Comparison of ENCODE assay signal across 9 cellular contexts in the genomic region with DNA sequence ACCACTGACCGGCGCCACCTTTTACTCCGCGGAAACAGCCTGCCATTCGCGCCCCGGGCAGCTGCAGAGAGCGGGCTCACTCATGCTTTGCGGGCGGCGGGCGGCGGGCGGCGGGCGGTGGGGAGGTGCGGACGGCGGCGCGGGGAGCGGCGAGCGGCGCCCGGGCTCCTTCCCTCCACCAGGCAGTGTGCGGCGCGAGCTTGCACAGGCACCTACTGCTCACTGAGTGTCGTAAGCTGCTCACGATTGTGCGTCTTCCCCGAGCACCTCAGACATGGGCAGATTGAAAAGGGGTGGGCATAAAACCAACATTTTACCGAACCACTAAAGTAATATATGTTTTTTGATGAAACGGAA. TPM values are rescaled to one million over a fixed set of nuclear protein-coding genes. Genes with fewer than 3 reads are reported as not detected.
A peak's percentile ranks its signal among the peaks of the same experiment; 100 is the strongest.
DNase-seq lines count a peak whose midpoint lies in the region; ATAC-seq and TF ChIP-seq lines count a peak whose summit lies in the region.
"Had no signal": no experiment of that assay in that cellular context is flagged by ENCODE, and none has a peak within 500 bp of the region (broad histone marks: within the 10 kb centered on the region; RNA-seq: fewer than 3 reads in every experiment).

A gene with protein sequence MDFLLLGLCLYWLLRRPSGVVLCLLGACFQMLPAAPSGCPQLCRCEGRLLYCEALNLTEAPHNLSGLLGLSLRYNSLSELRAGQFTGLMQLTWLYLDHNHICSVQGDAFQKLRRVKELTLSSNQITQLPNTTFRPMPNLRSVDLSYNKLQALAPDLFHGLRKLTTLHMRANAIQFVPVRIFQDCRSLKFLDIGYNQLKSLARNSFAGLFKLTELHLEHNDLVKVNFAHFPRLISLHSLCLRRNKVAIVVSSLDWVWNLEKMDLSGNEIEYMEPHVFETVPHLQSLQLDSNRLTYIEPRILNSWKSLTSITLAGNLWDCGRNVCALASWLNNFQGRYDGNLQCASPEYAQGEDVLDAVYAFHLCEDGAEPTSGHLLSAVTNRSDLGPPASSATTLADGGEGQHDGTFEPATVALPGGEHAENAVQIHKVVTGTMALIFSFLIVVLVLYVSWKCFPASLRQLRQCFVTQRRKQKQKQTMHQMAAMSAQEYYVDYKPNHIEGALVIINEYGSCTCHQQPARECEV (minus strand): TSS at position 231 of the 357 bp plus-strand sequence. CDS start 933 bp downstream, outside the sequence.

- peak within 1 kb of the TSS; percentile 50 to 64 (median 56) for H3K4me3 ChIP-seq in esophagus muscularis mucosa

- peaks cover 0 to 50% (median 19%) of the 10 kb centered on the region in 4 donors for H3K27me3 ChIP-seq in esophagus muscularis mucosa

- intact Hi-C loops in esophagus muscularis mucosa (cut with DNase I) = no loop called here

- H3K27me3 Mint-ChIP-seq in nephron progenitor cell (ENCODE audit: low read depth, poor library complexity) = peaks cover 64% of the 10 kb centered on the region

- H3K36me3 ChIP-seq in esophagus muscularis mucosa = no peaks in the 10 kb centered on the region

- TF ChIP-seq CTCF in esophagus muscularis mucosa (IDR thresholded peaks at IDR 0.05) (no peak), nephron progenitor cell (IDR thresholded peaks at IDR 0.05) (no peak)

- ATAC-seq in HG03108 (IDR thresholded peaks at IDR 0.05; ENCODE audit: unreplicated experiment) = no peak
- no peak for ATAC-seq in HG03457 (IDR thresholded peaks at IDR 0.05; ENCODE audit: unreplicated experiment)

- H3K4me1 ChIP-seq in esophagus muscularis mucosa = peaks cover 15 to 31% (median 27%) of the 10 kb centered on the region in 4 donors

- peak within 1 kb of the TSS in 3 of 4 donors; percentile 2 to 47 (median 21) for H3K27ac ChIP-seq in esophagus muscularis mucosa (replicated peaks in 1 of 4)
- H3K27ac ChIP-seq: skin epidermis had no signal

- no peaks in the 10 kb centered on the region for H3K9me3 ChIP-seq in esophagus muscularis mucosa

- no peak for TF ChIP-seq POLR2A in esophagus muscularis mucosa (IDR thresholded peaks at IDR 0.05; ENCODE audit: low read depth)

- no peak within 1 kb of the TSS for H3K27ac Mint-ChIP-seq in nephron progenitor cell

- peaks cover 53% of the 10 kb centered on the region for H3K4me1 Mint-ChIP-seq in nephron progenitor cell

- no peaks in the 10 kb centered on the region for H3K9me3 Mint-ChIP-seq in nephron progenitor cell

- 2% methylated on average over 18 of the region's 35 CpGs for WGBS in esophagus muscularis mucosa

- DNase-seq in AG08396 (ENCODE audit: low spot score) (peak; percentile 26), NCI-H2171 treated with DMSO at 0.1 percent for 48 hours (lab: John Stamatoyannopoulos, UW) (peak; percentile 16), esophagus muscularis mucosa (ENCODE audit: extremely low spot score) (no peak), nephron progenitor cell (peak; percentile 70), medulla oblongata (ENCODE audit: extremely low spot score) (no peak), SW 1271 (lab: John Stamatoyannopoulos, UW) (no peak)

- H3K4me3 Mint-ChIP-seq in nephron progenitor cell = peak within 1 kb of the TSS; percentile 90

- H3K36me3 Mint-ChIP-seq in nephron progenitor cell (ENCODE audit: low read depth) = no peaks in the 10 kb centered on the region

- no peak for TF ChIP-seq EP300 in esophagus muscularis mucosa (IDR thresholded peaks at IDR 0.05)

RNA-seq across cellular contexts. Expression of the gene that starts here (rescaled TPM):
- total RNA-seq in esophagus muscularis mucosa = 1 to 10 TPM in 3 of 4 donors, under 1 TPM in 1; 0.83 to 2.6 (median 1.7) TPM

Comparison
In these comparisons a context has a peak if more than half of its experiments do, and no peak if none do; other contexts are left out.
1. DNase-seq: peak in AG08396 (single experiment), NCI-H2171 treated with DMSO at 0.1 percent for 48 hours (single experiment) and nephron progenitor cell (single experiment); none in esophagus muscularis mucosa (single experiment), medulla oblongata (single experiment) and SW 1271 (0 of 2).